9 cellular contexts compared by ENCODE assay signal in genomic region chr20:4740774-4741431, GRCh38. TPM values are rescaled to one million over a fixed set of nuclear protein-coding genes. Genes with fewer than 3 reads are reported as not detected.
A peak's percentile ranks its signal among the peaks of the same experiment; 100 is the strongest.
DNase-seq lines count a peak whose midpoint lies in the region; ATAC-seq and TF ChIP-seq lines count a peak whose summit lies in the region.
"Had no signal": no experiment of that assay in that cellular context is flagged by ENCODE, and none has a peak within 500 bp of the region (broad histone marks: within the 10 kb centered on the region; RNA-seq: fewer than 3 reads in every experiment).

No MANE protein-coding gene starts in this region.

- TF ChIP-seq RAD21 in neural cell (conservative IDR thresholded peaks at IDR 0.05): no peak

- H3K4me1 ChIP-seq in thyroid gland: no peaks in the 10 kb centered on the region

- TF ChIP-seq EP300 in neural cell (conservative IDR thresholded peaks at IDR 0.05; ENCODE audit: poor library complexity, severe bottlenecking): no peak

- H3K4me2 ChIP-seq in neural cell (ENCODE audit: low read length): no peak overlapping the region

- H3K79me2 ChIP-seq in neural cell (replicated peaks; ENCODE audit: insufficient read depth, low read length): no peaks in the 10 kb centered on the region

- WGBS in thyroid gland, 2 donors: 31% methylated on average over 10 of the region's 10 CpGs

- no peak overlapping the region for H3K4me3 ChIP-seq in NB4 (ENCODE audit: low read depth, low read length)
- H3K4me3 ChIP-seq in neural cell (ENCODE audit: low read length): no peak overlapping the region
- H3K4me3 ChIP-seq in thyroid gland (replicated peaks in 1 of 3): no peak overlapping the region

- no peaks in the 10 kb centered on the region for H3K9me2 ChIP-seq in neural cell (ENCODE audit: insufficient read depth, low read length)

- H2AFZ ChIP-seq in neural cell (ENCODE audit: low read depth, low read length): no peak overlapping the region

- intact Hi-C loops in thyroid gland (cut with DNase I): no loop called here

- H3K36me3 ChIP-seq in neural cell (ENCODE audit: insufficient read depth, low read length) (no peaks in the 10 kb centered on the region), thyroid gland (no peaks in the 10 kb centered on the region)

- DNase-seq in NCI-H2081 (lab: John Stamatoyannopoulos, UW) (peak; percentile 23 to 30), NCI-H2081 treated with DMSO at 0.1 percent for 48 hours (lab: John Stamatoyannopoulos, UW) (no peak), NB4 (ENCODE audit: low read depth) (peak; percentile 77), thyroid gland (peak; percentile 34 to 52)
- DNase-seq in activated CD4-positive, alpha-beta T cell treated with anti-CD3 and anti-CD28 coated beads, Interleukin-2, amount 50 U/mL, for 4 hours: peak; percentile 57 to 62
- DNase-seq in effector CD8-positive, alpha-beta T cell (lab: John Stamatoyannopoulos, UW): peak; percentile 59

- no peak overlapping the region for H3K9ac ChIP-seq in neural cell (ENCODE audit: low read length)

- TF ChIP-seq POLR2A in NB4 (IDR thresholded peaks at IDR 0.05; ENCODE audit: extremely low read depth, insufficient read length): no peak
- no peak for TF ChIP-seq POLR2A in thyroid gland (IDR thresholded peaks at IDR 0.05)

- H3K9me3 ChIP-seq in neural cell (ENCODE audit: low read length) (no peaks in the 10 kb centered on the region), thyroid gland (no peaks in the 10 kb centered on the region)

- H4K20me1 ChIP-seq in neural cell (ENCODE audit: insufficient read depth): no peaks in the 10 kb centered on the region

- no peak for ATAC-seq in HG03439 (IDR thresholded peaks at IDR 0.05; ENCODE audit: unreplicated experiment)

- H3F3A ChIP-seq in neural cell (ENCODE audit: insufficient read depth, low read length, poor library complexity, severe bottlenecking): no peaks in the 10 kb centered on the region

- peak; percentile 76 for TF ChIP-seq CTCF in NB4 (IDR thresholded peaks at IDR 0.05; ENCODE audit: low read depth, low read length)
- TF ChIP-seq CTCF in neural cell (IDR thresholded peaks at IDR 0.05; ENCODE audit: poor library complexity, severe bottlenecking): peak; percentile 43
- TF ChIP-seq CTCF in thyroid gland (IDR thresholded peaks at IDR 0.05): peak; percentile 27 to 72 (median 49)

- no peaks in the 10 kb centered on the region for H3K27me3 ChIP-seq in neural cell (ENCODE audit: insufficient read depth, low read depth, low read length)
- H3K27me3 ChIP-seq in thyroid gland: no peaks in the 10 kb centered on the region

- H3K27ac ChIP-seq in neural cell (ENCODE audit: low read length) (no peak overlapping the region), thyroid gland (no peak overlapping the region)
- H3K27ac ChIP-seq: epithelial cell of prostate had no signal

TF ChIP-seq in neural cell, 6 proteins besides CTCF, POLR2A, EP300 and RAD21:
- TF ChIP-seq POLR2AphosphoS5 (IDR thresholded peaks at IDR 0.05) (no peak), SMC3 (conservative IDR thresholded peaks at IDR 0.05; ENCODE audit: poor library complexity) (no peak), EZH2 (IDR thresholded peaks at IDR 0.05; ENCODE audit: borderline replicate concordance, insufficient read depth, low read length, poor library complexity, severe bottlenecking) (no peak)
TF ChIP-seq in neural cell: peak in this region for 0.

RNA-seq across cellular contexts. Expression of gene PRND, which starts 19.2 kb away (rescaled TPM):
- not detected in 2 replicates for polyA plus RNA-seq in neural cell
- not detected in 2 replicates for polyA minus RNA-seq in neural cell
- total RNA-seq in thyroid gland: 1 to 10 TPM in 1 of 4 donors, under 1 TPM in 1, not detected in 2; 0.89 to 2.0 TPM

RNA-seq across cellular contexts. Expression of gene PRNP, which starts 54.6 kb away (rescaled TPM):
- polyA plus RNA-seq in neural cell: 100 and 105 TPM in 2 replicates
- polyA minus RNA-seq in neural cell: 62.1 and 73.7 TPM in 2 replicates
- 100 to 1,000 TPM; 108 to 136 (median 121) TPM for total RNA-seq in thyroid gland
